1 cellular context compared by ENCODE assay signal in the genomic region with DNA sequence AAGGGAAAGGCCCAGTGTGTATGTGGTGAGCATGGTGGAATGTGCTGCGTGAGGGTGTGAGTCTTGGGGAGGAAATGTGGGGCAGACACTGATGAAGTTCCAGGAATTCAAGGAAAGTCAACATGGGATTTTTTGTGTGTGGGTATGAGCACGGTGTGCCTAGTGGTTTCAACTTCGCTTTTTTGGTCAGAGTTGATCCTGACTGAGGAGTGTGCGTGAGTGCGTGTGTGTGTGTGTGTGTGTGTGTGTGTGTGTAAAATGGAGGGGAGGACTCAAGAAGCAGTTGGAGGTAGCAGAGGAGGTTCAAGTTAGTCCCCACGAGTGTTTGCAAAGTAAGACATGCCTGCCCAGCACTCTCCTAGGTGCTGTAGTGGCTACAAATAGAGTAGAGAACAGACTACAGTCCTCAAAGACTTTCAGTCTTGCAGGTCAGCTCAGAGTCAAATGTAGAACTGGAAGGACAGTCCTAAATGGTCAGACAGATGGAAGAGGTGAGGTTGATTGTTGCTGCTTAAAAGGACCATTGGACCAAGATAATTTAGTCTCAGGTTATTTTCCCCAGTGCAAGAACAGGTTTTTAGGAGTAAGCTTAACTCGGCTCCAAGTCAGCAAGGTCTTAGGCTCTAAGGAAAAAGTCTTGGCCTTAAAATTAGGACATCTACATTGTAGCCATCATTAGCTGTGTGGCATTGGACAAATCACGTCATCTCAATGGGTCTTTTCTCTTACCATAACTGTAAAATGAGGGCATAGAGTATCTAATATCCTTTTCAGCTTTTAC.
TF ChIP-seq lines count a peak whose summit lies in the region.

No MANE protein-coding gene starts in this region.

TF ChIP-seq in HepG2, 621 proteins besides CTCF, POLR2A, EP300 and RAD21:
- TF ChIP-seq ZC3H4 (CRISPR knock-in tag; IDR thresholded peaks at IDR 0.05; ENCODE audit: borderline replicate concordance), result no peak
- TF ChIP-seq, protein P1, sequence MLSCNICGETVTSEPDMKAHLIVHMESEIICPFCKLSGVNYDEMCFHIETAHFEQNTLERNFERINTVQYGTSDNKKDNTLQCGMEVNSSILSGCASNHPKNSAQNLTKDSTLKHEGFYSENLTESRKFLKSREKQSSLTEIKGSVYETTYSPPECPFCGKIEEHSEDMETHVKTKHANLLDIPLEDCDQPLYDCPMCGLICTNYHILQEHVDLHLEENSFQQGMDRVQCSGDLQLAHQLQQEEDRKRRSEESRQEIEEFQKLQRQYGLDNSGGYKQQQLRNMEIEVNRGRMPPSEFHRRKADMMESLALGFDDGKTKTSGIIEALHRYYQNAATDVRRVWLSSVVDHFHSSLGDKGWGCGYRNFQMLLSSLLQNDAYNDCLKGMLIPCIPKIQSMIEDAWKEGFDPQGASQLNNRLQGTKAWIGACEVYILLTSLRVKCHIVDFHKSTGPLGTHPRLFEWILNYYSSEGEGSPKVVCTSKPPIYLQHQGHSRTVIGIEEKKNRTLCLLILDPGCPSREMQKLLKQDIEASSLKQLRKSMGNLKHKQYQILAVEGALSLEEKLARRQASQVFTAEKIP (CRISPR knock-in tag; IDR thresholded peaks at IDR 0.05; ENCODE audit: borderline replicate concordance), result no peak
- TF ChIP-seq NCOA5 (CRISPR knock-in tag; IDR thresholded peaks at IDR 0.05), result no peak
- TF ChIP-seq CREB1 (IDR thresholded peaks at IDR 0.05), result no peak
- TF ChIP-seq CREB1 (CRISPR knock-in tag; IDR thresholded peaks at IDR 0.05), result no peak
- no peak for TF ChIP-seq ZNF839 (CRISPR knock-in tag; IDR thresholded peaks at IDR 0.05; ENCODE audit: borderline replicate concordance)
- no peak for TF ChIP-seq FLYWCH1 (CRISPR knock-in tag; IDR thresholded peaks at IDR 0.05)
- no peak for TF ChIP-seq ZNF737 (CRISPR knock-in tag; IDR thresholded peaks at IDR 0.05; ENCODE audit: borderline replicate concordance)
- TF ChIP-seq, protein P2, sequence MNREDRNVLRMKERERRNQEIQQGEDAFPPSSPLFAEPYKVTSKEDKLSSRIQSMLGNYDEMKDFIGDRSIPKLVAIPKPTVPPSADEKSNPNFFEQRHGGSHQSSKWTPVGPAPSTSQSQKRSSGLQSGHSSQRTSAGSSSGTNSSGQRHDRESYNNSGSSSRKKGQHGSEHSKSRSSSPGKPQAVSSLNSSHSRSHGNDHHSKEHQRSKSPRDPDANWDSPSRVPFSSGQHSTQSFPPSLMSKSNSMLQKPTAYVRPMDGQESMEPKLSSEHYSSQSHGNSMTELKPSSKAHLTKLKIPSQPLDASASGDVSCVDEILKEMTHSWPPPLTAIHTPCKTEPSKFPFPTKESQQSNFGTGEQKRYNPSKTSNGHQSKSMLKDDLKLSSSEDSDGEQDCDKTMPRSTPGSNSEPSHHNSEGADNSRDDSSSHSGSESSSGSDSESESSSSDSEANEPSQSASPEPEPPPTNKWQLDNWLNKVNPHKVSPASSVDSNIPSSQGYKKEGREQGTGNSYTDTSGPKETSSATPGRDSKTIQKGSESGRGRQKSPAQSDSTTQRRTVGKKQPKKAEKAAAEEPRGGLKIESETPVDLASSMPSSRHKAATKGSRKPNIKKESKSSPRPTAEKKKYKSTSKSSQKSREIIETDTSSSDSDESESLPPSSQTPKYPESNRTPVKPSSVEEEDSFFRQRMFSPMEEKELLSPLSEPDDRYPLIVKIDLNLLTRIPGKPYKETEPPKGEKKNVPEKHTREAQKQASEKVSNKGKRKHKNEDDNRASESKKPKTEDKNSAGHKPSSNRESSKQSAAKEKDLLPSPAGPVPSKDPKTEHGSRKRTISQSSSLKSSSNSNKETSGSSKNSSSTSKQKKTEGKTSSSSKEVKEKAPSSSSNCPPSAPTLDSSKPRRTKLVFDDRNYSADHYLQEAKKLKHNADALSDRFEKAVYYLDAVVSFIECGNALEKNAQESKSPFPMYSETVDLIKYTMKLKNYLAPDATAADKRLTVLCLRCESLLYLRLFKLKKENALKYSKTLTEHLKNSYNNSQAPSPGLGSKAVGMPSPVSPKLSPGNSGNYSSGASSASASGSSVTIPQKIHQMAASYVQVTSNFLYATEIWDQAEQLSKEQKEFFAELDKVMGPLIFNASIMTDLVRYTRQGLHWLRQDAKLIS (CRISPR knock-in tag; IDR thresholded peaks at IDR 0.05), result no peak
- no peak for TF ChIP-seq POLR2AphosphoS2 (IDR thresholded peaks at IDR 0.05; ENCODE audit: low read depth, low read length)
- TF ChIP-seq, protein P3, sequence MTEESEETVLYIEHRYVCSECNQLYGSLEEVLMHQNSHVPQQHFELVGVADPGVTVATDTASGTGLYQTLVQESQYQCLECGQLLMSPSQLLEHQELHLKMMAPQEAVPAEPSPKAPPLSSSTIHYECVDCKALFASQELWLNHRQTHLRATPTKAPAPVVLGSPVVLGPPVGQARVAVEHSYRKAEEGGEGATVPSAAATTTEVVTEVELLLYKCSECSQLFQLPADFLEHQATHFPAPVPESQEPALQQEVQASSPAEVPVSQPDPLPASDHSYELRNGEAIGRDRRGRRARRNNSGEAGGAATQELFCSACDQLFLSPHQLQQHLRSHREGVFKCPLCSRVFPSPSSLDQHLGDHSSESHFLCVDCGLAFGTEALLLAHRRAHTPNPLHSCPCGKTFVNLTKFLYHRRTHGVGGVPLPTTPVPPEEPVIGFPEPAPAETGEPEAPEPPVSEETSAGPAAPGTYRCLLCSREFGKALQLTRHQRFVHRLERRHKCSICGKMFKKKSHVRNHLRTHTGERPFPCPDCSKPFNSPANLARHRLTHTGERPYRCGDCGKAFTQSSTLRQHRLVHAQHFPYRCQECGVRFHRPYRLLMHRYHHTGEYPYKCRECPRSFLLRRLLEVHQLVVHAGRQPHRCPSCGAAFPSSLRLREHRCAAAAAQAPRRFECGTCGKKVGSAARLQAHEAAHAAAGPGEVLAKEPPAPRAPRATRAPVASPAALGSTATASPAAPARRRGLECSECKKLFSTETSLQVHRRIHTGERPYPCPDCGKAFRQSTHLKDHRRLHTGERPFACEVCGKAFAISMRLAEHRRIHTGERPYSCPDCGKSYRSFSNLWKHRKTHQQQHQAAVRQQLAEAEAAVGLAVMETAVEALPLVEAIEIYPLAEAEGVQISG (CRISPR knock-in tag; IDR thresholded peaks at IDR 0.05), result no peak
- no peak for TF ChIP-seq NR3C1 (CRISPR knock-in tag; IDR thresholded peaks at IDR 0.05)
- TF ChIP-seq ELF3 (CRISPR knock-in tag; IDR thresholded peaks at IDR 0.05), result no peak
- no peak for TF ChIP-seq ZNF256 (CRISPR knock-in tag; conservative IDR thresholded peaks at IDR 0.05)
- TF ChIP-seq, protein P4, sequence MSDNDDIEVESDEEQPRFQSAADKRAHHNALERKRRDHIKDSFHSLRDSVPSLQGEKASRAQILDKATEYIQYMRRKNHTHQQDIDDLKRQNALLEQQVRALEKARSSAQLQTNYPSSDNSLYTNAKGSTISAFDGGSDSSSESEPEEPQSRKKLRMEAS (IDR thresholded peaks at IDR 0.05), result no peak
- TF ChIP-seq, protein P5, sequence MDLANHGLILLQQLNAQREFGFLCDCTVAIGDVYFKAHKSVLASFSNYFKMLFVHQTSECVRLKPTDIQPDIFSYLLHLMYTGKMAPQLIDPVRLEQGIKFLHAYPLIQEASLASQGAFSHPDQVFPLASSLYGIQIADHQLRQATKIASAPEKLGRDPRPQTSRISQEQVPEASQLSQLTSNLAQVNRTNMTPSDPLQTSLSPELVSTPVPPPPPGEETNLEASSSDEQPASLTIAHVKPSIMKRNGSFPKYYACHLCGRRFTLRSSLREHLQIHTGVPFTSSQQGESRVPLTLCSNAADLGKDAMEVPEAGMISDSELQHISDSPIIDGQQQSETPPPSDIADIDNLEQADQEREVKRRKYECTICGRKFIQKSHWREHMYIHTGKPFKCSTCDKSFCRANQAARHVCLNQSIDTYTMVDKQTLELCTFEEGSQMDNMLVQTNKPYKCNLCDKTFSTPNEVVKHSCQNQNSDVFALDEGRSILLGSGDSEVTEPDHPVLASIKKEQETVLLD (CRISPR knock-in tag; IDR thresholded peaks at IDR 0.05; ENCODE audit: low read depth), result no peak
- TF ChIP-seq DMAP1 (CRISPR knock-in tag; IDR thresholded peaks at IDR 0.05), result no peak
- TF ChIP-seq ZNF20 (CRISPR knock-in tag; IDR thresholded peaks at IDR 0.05), result no peak
